ENCODE assay signal across 7 cellular contexts in the genomic region with DNA sequence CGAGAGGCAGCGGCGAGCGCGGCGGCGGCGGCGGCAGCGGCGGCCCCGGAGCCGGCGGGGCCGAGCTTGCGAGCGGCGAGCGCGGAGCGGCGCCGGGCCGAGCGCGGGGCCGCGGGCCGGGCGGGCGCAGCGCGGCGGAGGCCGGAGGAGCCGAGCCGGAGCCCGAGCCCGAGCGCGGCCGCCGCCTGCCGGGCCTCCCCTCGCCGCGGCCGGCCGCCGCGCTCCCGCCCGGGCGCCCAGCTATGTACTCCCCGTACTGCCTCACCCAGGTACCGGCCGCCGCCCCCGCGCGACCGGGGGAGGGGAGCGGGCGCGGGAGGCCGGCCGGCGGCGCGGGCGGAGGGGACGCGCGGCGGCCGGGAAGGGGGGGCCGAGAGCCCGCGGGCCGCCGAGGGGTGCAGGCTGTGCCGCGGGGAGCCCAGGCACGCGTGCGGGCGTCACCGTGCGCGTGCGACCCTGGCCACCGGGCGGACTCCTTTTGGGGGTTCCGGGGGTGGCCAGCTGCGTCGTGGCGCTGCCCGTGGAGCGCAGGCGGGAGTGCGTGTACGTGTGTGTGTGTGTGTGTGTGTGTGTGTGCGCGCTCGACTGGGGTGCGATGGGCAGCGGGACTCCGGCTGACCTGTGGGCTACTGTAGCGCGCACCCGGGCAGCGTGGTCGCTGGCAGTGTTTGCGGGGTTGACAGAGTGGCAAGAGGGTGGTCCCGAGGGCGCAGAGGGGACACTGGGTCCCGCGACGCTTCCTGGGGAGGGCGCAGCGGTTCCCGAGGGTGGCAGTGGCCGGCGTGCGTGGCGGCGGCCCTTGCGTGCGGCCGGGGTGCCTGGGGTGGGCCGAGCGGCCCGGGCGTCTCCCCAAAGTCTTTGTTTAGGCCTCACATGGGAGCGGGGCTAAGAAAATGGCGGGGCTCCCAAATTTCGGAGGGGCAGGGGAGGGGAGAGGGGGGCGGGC. TPM values are rescaled to one million over a fixed set of nuclear protein-coding genes. Genes with fewer than 3 reads are reported as not detected.
DNase-seq lines count a peak whose midpoint lies in the region; FAIRE-seq and TF ChIP-seq lines count a peak whose summit lies in the region.

No MANE protein-coding gene starts in this region.

- H3K4me1 Mint-ChIP-seq in nephron progenitor cell = peaks cover 6% of the 10 kb centered on the region

- H3K4me1 ChIP-seq in esophagus (ENCODE audit: control insufficient read depth in 2 of 2, insufficient read depth in 2 of 2, low read length in 1 of 2) = peaks cover 4 to 32% of the 10 kb centered on the region in 2 donors

- H3K4me3 ChIP-seq in esophagus (ENCODE audit: low read depth in 1 of 2, low read length in 2 of 2) = peak overlapping the region; percentile 88 to 97

- no peaks in the 10 kb centered on the region for H3K27me3 ChIP-seq in esophagus (ENCODE audit: control insufficient read depth in 1 of 2, insufficient read depth in 2 of 2, low read length in 2 of 2)

- peaks cover 49% of the 10 kb centered on the region for H3K27me3 Mint-ChIP-seq in nephron progenitor cell (ENCODE audit: low read depth, poor library complexity)

- H3K9me3 Mint-ChIP-seq in nephron progenitor cell = peaks cover 10% of the 10 kb centered on the region

- H3K27ac Mint-ChIP-seq in nephron progenitor cell = no peak overlapping the region

- peak overlapping the region; percentile 28 for H3K4me3 Mint-ChIP-seq in nephron progenitor cell

- peak; percentile 71 for DNase-seq in GM12892 (ENCODE audit: insufficient read length)
- peak; percentile 54 for DNase-seq in RPMI7951 (ENCODE audit: low read depth)
- DNase-seq in nephron progenitor cell = no peak
- no peak for DNase-seq in dedifferentiated amniotic fluid mesenchymal stem cell (ENCODE audit: extremely low spot score)
- no peak for DNase-seq in NCI-H2107 treated with DMSO at 0.1 percent for 48 hours (lab: John Stamatoyannopoulos, UW; ENCODE audit: unreplicated experiment)
- DNase-seq in NOMO-1 treated with dmso at 0.1 percent for 144 hours (lab: John Stamatoyannopoulos, UW; ENCODE audit: unreplicated experiment) = no peak

- H3K36me3 Mint-ChIP-seq in nephron progenitor cell (ENCODE audit: low read depth) = no peaks in the 10 kb centered on the region

- no peak for TF ChIP-seq CTCF in nephron progenitor cell (IDR thresholded peaks at IDR 0.05)

- FAIRE-seq in GM12892 (lab: Jason Lieb, UNC) = no peak

- H3K9me3 ChIP-seq in esophagus (ENCODE audit: control insufficient read depth in 2 of 2, insufficient read depth in 1 of 2, low read depth in 1 of 2, low read length in 1 of 2) = no peaks in the 10 kb centered on the region

- H3K27ac ChIP-seq in esophagus (ENCODE audit: low read depth in 2 of 2, low read length in 1 of 2) = peak overlapping the region; percentile 89 to 92

- peaks cover 0 to 10% of the 10 kb centered on the region in 2 donors for H3K36me3 ChIP-seq in esophagus (ENCODE audit: control insufficient read depth in 2 of 2, insufficient read depth in 2 of 2, low read length in 1 of 2)

- no peak for TF ChIP-seq POLR2A in GM12892 (IDR thresholded peaks at IDR 0.05; ENCODE audit: low read depth, low read length)

- 1 to 2% methylated on average over 60 to 138 of the region's 138 CpGs for WGBS in esophagus, 2 donors

RNA-seq across cellular contexts. Expression of gene NFIX, which starts 0.6 kb away (rescaled TPM):
- 0.55 TPM for polyA plus RNA-seq in GM12892 (2012; ENCODE audit: missing spikeins)
- 19.6 and 22.5 TPM in 2 replicates for total RNA-seq in RPMI7951 (2014; rRNA removed; shearing (Covaris generic))
- 10 to 100 TPM; 26.9 to 38.5 TPM for polyA plus RNA-seq in esophagus

RNA-seq across cellular contexts. Expression of gene DAND5, which starts 26.5 kb away (rescaled TPM):
- 0.32 TPM for polyA plus RNA-seq in GM12892 (2012; ENCODE audit: missing spikeins)
- not detected in 2 replicates for total RNA-seq in RPMI7951 (2014; rRNA removed; shearing (Covaris generic))
- not detected for polyA plus RNA-seq in esophagus

RNA-seq across cellular contexts. Expression of gene GADD45GIP1, which starts 38.8 kb away (rescaled TPM):
- polyA plus RNA-seq in GM12892 (2012; ENCODE audit: missing spikeins) = 30.6 TPM
- total RNA-seq in RPMI7951 (2014; rRNA removed; shearing (Covaris generic)) = 41.2 and 65.1 TPM in 2 replicates
- 10 to 100 TPM; 53.7 to 57.0 TPM for polyA plus RNA-seq in esophagus

RNA-seq across cellular contexts. Expression of gene RAD23A, which starts 50.2 kb away (rescaled TPM):
- 80.1 TPM for polyA plus RNA-seq in GM12892 (2012; ENCODE audit: missing spikeins)
- 104 and 123 TPM in 2 replicates for total RNA-seq in RPMI7951 (2014; rRNA removed; shearing (Covaris generic))
- 10 to 100 TPM; 73.9 to 81.0 TPM for polyA plus RNA-seq in esophagus

RNA-seq across cellular contexts. Expression of gene CALR, which starts 57.5 kb away (rescaled TPM):
- 511 TPM for polyA plus RNA-seq in GM12892 (2012; ENCODE audit: missing spikeins)
- total RNA-seq in RPMI7951 (2014; rRNA removed; shearing (Covaris generic)) = 1,708 and 2,160 TPM in 2 replicates
- polyA plus RNA-seq in esophagus = 100 to 1,000 TPM; 173 to 361 TPM

Comparison
In these comparisons a context has a peak if more than half of its experiments do, and no peak if none do; other contexts are left out.
1. DNase-seq: peak in GM12892 (single experiment) and RPMI7951 (single experiment); none in nephron progenitor cell (single experiment), dedifferentiated amniotic fluid mesenchymal stem cell (single experiment), NCI-H2107 treated with DMSO at 0.1 percent for 48 hours (single experiment) and NOMO-1 treated with dmso at 0.1 percent for 144 hours (single experiment).